Comparison of ENCODE assay signal across 17 cellular contexts in the genomic region with DNA sequence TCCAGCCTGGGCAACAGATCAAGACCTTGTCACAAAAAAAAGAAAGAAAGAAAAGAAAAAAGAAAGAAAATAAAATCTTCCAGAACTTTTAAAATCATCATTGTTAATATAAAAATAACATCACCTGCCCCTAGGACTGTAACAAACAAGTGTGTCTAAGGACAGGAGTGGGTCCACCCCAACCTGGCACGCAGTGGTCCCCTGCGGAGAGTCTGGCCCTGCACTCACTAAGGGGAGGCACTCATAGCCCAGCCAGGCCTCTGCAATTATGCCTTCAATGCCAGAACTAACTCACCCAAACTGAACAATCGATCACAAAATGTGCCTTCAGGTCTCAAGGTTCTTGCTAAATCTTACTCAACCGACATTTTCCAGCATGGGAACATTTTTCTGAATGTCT.
"Had no signal": no experiment of that assay in that cellular context is flagged by ENCODE, and none has a peak within 500 bp of the region (broad histone marks: within the 10 kb centered on the region; RNA-seq: fewer than 3 reads in every experiment).

No MANE protein-coding gene starts in this region.

- ATAC-seq: activated CD4-positive, alpha-beta T cell treated with anti-CD3 and anti-CD28 coated beads for 36 hours; activated CD8-positive, alpha-beta memory T cell treated with anti-CD3 and anti-CD28 coated beads, Interleukin-2, amount 10 ng/mL, durations not matched to agents 7 days and 5 days; foreskin keratinocyte; stimulated activated effector memory CD8-positive, alpha-beta T cell treated with anti-CD3 and anti-CD28 coated beads, Interleukin-12 subunit alpha, Interleukin-12 subunit beta, amount 100 ng/mL, for 72 hours; T-cell had no signal

- H3K27ac Mint-ChIP-seq: activated CD4-positive, alpha-beta memory T cell treated with anti-CD3 and anti-CD28 coated beads for 36 hours; activated CD4-positive, alpha-beta T cell treated with anti-CD3 and anti-CD28 coated beads for 36 hours; activated CD8-positive, alpha-beta memory T cell treated with anti-CD3 and anti-CD28 coated beads, Interleukin-2, amount 10 ng/mL, durations not matched to agents 7 days and 5 days; immature natural killer cell; stimulated activated effector memory CD8-positive, alpha-beta T cell treated with anti-CD3 and anti-CD28 coated beads, Interleukin-12 subunit alpha, Interleukin-12 subunit beta, amount 100 ng/mL, for 72 hours had no signal

- H3K27me3 ChIP-seq: foreskin keratinocyte, neutrophil, tibial artery had no signal

- DNase-seq: activated CD4-positive, alpha-beta memory T cell treated with anti-CD3 and anti-CD28 coated beads for 36 hours; activated CD4-positive, alpha-beta T cell treated with anti-CD3 and anti-CD28 coated beads for 36 hours; activated CD8-positive, alpha-beta memory T cell treated with anti-CD3 and anti-CD28 coated beads, Interleukin-2, amount 10 ng/mL, durations not matched to agents 7 days and 5 days; activated naive CD4-positive, alpha-beta T cell treated with anti-CD3 and anti-CD28 coated beads, Interleukin-2, amount 50 U/mL, for 16 hours; activated T-cell treated with anti-CD3 and anti-CD28 coated beads, Interleukin-2, amount 50 U/mL, for 1 hour; caudate nucleus; effector memory CD4-positive, alpha-beta T cell; foreskin keratinocyte; immature natural killer cell; midbrain; stimulated activated CD4-positive, alpha-beta T cell treated with anti-CD3 and anti-CD28 coated beads, Interleukin-12 subunit alpha, Interleukin-12 subunit beta, amount 100 ng/mL, for 4 hours; T-cell; tibial artery; WERI-Rb-1 had no signal

- H3K4me3 Mint-ChIP-seq: activated CD4-positive, alpha-beta memory T cell treated with anti-CD3 and anti-CD28 coated beads for 36 hours; activated CD4-positive, alpha-beta T cell treated with anti-CD3 and anti-CD28 coated beads for 36 hours; activated CD8-positive, alpha-beta memory T cell treated with anti-CD3 and anti-CD28 coated beads, Interleukin-2, amount 10 ng/mL, durations not matched to agents 7 days and 5 days; immature natural killer cell; stimulated activated effector memory CD8-positive, alpha-beta T cell treated with anti-CD3 and anti-CD28 coated beads, Interleukin-12 subunit alpha, Interleukin-12 subunit beta, amount 100 ng/mL, for 72 hours; T-cell had no signal

- H3K9me3 ChIP-seq: neutrophil, tibial artery had no signal

- H3K27me3 Mint-ChIP-seq: activated CD4-positive, alpha-beta memory T cell treated with anti-CD3 and anti-CD28 coated beads for 36 hours; activated CD4-positive, alpha-beta T cell treated with anti-CD3 and anti-CD28 coated beads for 36 hours; activated CD8-positive, alpha-beta memory T cell treated with anti-CD3 and anti-CD28 coated beads, Interleukin-2, amount 10 ng/mL, durations not matched to agents 7 days and 5 days; T-cell had no signal

- H3K9me3 Mint-ChIP-seq: activated CD4-positive, alpha-beta memory T cell treated with anti-CD3 and anti-CD28 coated beads for 36 hours; immature natural killer cell; stimulated activated effector memory CD8-positive, alpha-beta T cell treated with anti-CD3 and anti-CD28 coated beads, Interleukin-12 subunit alpha, Interleukin-12 subunit beta, amount 100 ng/mL, for 72 hours; T-cell had no signal

- H3K4me1 ChIP-seq: foreskin keratinocyte, parathyroid adenoma had no signal

- H3K27ac ChIP-seq: foreskin keratinocyte, neutrophil, parathyroid adenoma, tibial artery, WERI-Rb-1 had no signal

- H3K4me3 ChIP-seq: tibial artery had no signal
